Comparison of ENCODE assay signal across 4 cellular contexts in genomic region chr1:11826946-11827345, GRCh38. TPM values are rescaled to one million over a fixed set of nuclear protein-coding genes. Genes with fewer than 3 reads are reported as not detected.
"Had no signal": no experiment of that assay in that cellular context is flagged by ENCODE, and none has a peak within 500 bp of the region (broad histone marks: within the 10 kb centered on the region; RNA-seq: fewer than 3 reads in every experiment).

No MANE protein-coding gene starts in this region.

- DNase-seq: GDM1, GF-D8 had no signal

- ATAC-seq: GM12878 had no signal

- H3K4me3 ChIP-seq: GM12878 had no signal

RNA-seq across cellular contexts. Expression of gene NPPA, which starts 20.6 kb away (rescaled TPM):
- total RNA-seq: G401, GM12878 had no signal

RNA-seq across cellular contexts. Expression of gene NPPB, which starts 31.8 kb away (rescaled TPM):
- total RNA-seq: G401, GM12878 had no signal
- polyA plus RNA-seq: GM12878 had no signal
